In genomic region chr19:1437609-1438008, GRCh38 we compare ENCODE assay signal across 1 cellular context.
TF ChIP-seq lines count a peak whose summit lies in the region.

No MANE protein-coding gene starts in this region.

TF ChIP-seq in K562, 482 proteins besides CTCF, POLR2A, EP300 and RAD21:
- peak; percentile 6; the same call in 1 of the 2 replicates for TF ChIP-seq ZBTB33 (CRISPR knock-in tag; IDR thresholded peaks at IDR 0.05)
- TF ChIP-seq ZNF24 (IDR thresholded peaks at IDR 0.05): no peak
- peak; percentile 10; the same call in 1 of the 2 replicates for TF ChIP-seq ZC3H11A (IDR thresholded peaks at IDR 0.05; ENCODE audit: low read depth, low read length)
- TF ChIP-seq ZNF121 (CRISPR knock-in tag; conservative IDR thresholded peaks at IDR 0.05): peak; percentile 13; the same call in 1 of the 2 replicates
TF ChIP-seq in K562: peak in this region for 3.
